In genomic region chr5:3600106-3600997, GRCh38 we compare ENCODE assay signal across 14 cellular contexts. TPM values are rescaled to one million over a fixed set of nuclear protein-coding genes. Genes with fewer than 3 reads are reported as not detected.
A peak's percentile ranks its signal among the peaks of the same experiment; 100 is the strongest.
DNase-seq lines count a peak whose midpoint lies in the region; TF ChIP-seq lines count a peak whose summit lies in the region.
"Had no signal": no experiment of that assay in that cellular context is flagged by ENCODE, and none has a peak within 500 bp of the region (broad histone marks: within the 10 kb centered on the region; RNA-seq: fewer than 3 reads in every experiment).

No MANE protein-coding gene starts in this region.

- H3K9me3 ChIP-seq in breast epithelium (peaks cover 0 to 4% of the 10 kb centered on the region in 2 donors), suprapubic skin (no peaks in the 10 kb centered on the region), A673 (ENCODE audit: low read depth, low read length, poor library complexity, severe bottlenecking) (peaks cover 13% of the 10 kb centered on the region)
- H3K9me3 ChIP-seq: colonic mucosa had no signal

- CTCF ChIA-PET in MCF 10A (lab: Yijun Ruan, JAX) (no interaction called here), A673 (lab: Charles Lee) (no interaction called here)
- CTCF ChIA-PET in activated naive CD4-positive, alpha-beta T cell treated with anti-CD3 and anti-CD28 coated beads, Interleukin-2, amount 10 ng/mL, durations not matched to agents 7 days and 5 days (lab: Charles Lee), result no interaction called here

- 60% methylated on average over 62 of the region's 66 CpGs for WGBS in suprapubic skin

- peaks cover 27% of the 10 kb centered on the region for H3K36me3 Mint-ChIP-seq in MCF 10A (ENCODE audit: insufficient read depth, unreplicated experiment)
- H3K36me3 Mint-ChIP-seq in chondrocyte (ENCODE audit: low read depth), result peaks cover 7% of the 10 kb centered on the region
- peaks cover 5% of the 10 kb centered on the region for H3K36me3 Mint-ChIP-seq in activated naive CD4-positive, alpha-beta T cell treated with anti-CD3 and anti-CD28 coated beads, Interleukin-2, amount 10 ng/mL, durations not matched to agents 7 days and 5 days
- H3K36me3 Mint-ChIP-seq: activated naive CD8-positive, alpha-beta T cell had no signal

- H3K36me3 ChIP-seq in breast epithelium (no peaks in the 10 kb centered on the region), suprapubic skin (peaks cover 2% of the 10 kb centered on the region), A673 (ENCODE audit: insufficient read depth, low read length, poor library complexity, severe bottlenecking) (no peaks in the 10 kb centered on the region)
- H3K36me3 ChIP-seq: colonic mucosa, tibial artery had no signal

- H3K4me3 Mint-ChIP-seq in MCF 10A (ENCODE audit: unreplicated experiment) (no peak overlapping the region), chondrocyte (ENCODE audit: unreplicated experiment) (peak overlapping the region; percentile 19)
- H3K4me3 Mint-ChIP-seq in activated naive CD4-positive, alpha-beta T cell treated with anti-CD3 and anti-CD28 coated beads, Interleukin-2, amount 10 ng/mL, durations not matched to agents 7 days and 5 days, result no peak overlapping the region
- H3K4me3 Mint-ChIP-seq: activated naive CD8-positive, alpha-beta T cell; natural killer cell treated with Interleukin-12 subunit alpha and Interleukin-12 subunit beta and Interleukin-15 and Interleukin-18, amount 100 ng/mL, for 72 hours had no signal

- TF ChIP-seq CTCF in breast epithelium (IDR thresholded peaks at IDR 0.05) (no peak), MCF 10A (IDR thresholded peaks at IDR 0.05; ENCODE audit: unreplicated experiment) (no peak), chondrocyte (IDR thresholded peaks at IDR 0.05) (no peak), suprapubic skin (IDR thresholded peaks at IDR 0.05) (no peak), A673 (conservative IDR thresholded peaks at IDR 0.05; ENCODE audit: low read depth, low read length) (no peak)

- intact Hi-C loops in breast epithelium (cut with DNase I; ENCODE audit: low total_unique reads) (no loop called here), MCF 10A (cut with micrococcal nuclease) (no loop called here), A673 (cut with micrococcal nuclease; ENCODE audit: unreplicated experiment) (no loop called here)

- H3K27me3 ChIP-seq in breast epithelium, result peaks cover 0 to 62% of the 10 kb centered on the region in 2 donors
- peaks cover 60% of the 10 kb centered on the region for H3K27me3 ChIP-seq in suprapubic skin
- no peaks in the 10 kb centered on the region for H3K27me3 ChIP-seq in A673 (replicated peaks; ENCODE audit: insufficient read depth, low read depth, low read length, poor library complexity)

- H3K9me3 Mint-ChIP-seq in MCF 10A (ENCODE audit: unreplicated experiment), result peaks cover 6% of the 10 kb centered on the region
- no peaks in the 10 kb centered on the region for H3K9me3 Mint-ChIP-seq in chondrocyte (ENCODE audit: low read depth)
- H3K9me3 Mint-ChIP-seq in activated naive CD4-positive, alpha-beta T cell treated with anti-CD3 and anti-CD28 coated beads, Interleukin-2, amount 10 ng/mL, durations not matched to agents 7 days and 5 days, result no peaks in the 10 kb centered on the region
- H3K9me3 Mint-ChIP-seq: natural killer cell treated with Interleukin-12 subunit alpha and Interleukin-12 subunit beta and Interleukin-15 and Interleukin-18, amount 100 ng/mL, for 72 hours had no signal

- TF ChIP-seq EP300 in suprapubic skin (IDR thresholded peaks at IDR 0.05), result no peak

- peak overlapping the region; percentile 16 to 69 (median 66) for H3K4me3 ChIP-seq in breast epithelium
- peak overlapping the region; percentile 60 for H3K4me3 ChIP-seq in suprapubic skin
- no peak overlapping the region for H3K4me3 ChIP-seq in A673 (ENCODE audit: low read depth, low read length, poor library complexity, severe bottlenecking)
- H3K4me3 ChIP-seq: colonic mucosa, SK-N-MC had no signal

- H3K4me1 Mint-ChIP-seq in MCF 10A (ENCODE audit: insufficient read depth, unreplicated experiment) (peaks cover 15% of the 10 kb centered on the region), chondrocyte (ENCODE audit: low read depth) (peaks cover 25% of the 10 kb centered on the region)
- H3K4me1 Mint-ChIP-seq in activated naive CD4-positive, alpha-beta T cell treated with anti-CD3 and anti-CD28 coated beads, Interleukin-2, amount 10 ng/mL, durations not matched to agents 7 days and 5 days, result no peaks in the 10 kb centered on the region

- H3K27me3 Mint-ChIP-seq in MCF 10A (ENCODE audit: insufficient read depth, unreplicated experiment), result no peaks in the 10 kb centered on the region
- peaks cover 25% of the 10 kb centered on the region for H3K27me3 Mint-ChIP-seq in chondrocyte (ENCODE audit: low read depth)
- H3K27me3 Mint-ChIP-seq in activated naive CD4-positive, alpha-beta T cell treated with anti-CD3 and anti-CD28 coated beads, Interleukin-2, amount 10 ng/mL, durations not matched to agents 7 days and 5 days, result peaks cover 94% of the 10 kb centered on the region

- BruUV-seq in MCF 10A (replicated peaks; lab: Mats Ljungman, UMichigan), result no TSS peak
- BruUV-seq in A673 (replicated peaks; lab: Mats Ljungman, UMichigan), result no TSS peak

- no peak for DNase-seq in breast epithelium (ENCODE audit: low spot score in 2 of 2)
- DNase-seq in MCF 10A (ENCODE audit: unreplicated experiment), result no peak
- no peak for DNase-seq in chondrocyte (ENCODE audit: low spot score)
- peak; percentile 28 for DNase-seq in kidney tubule cell (ENCODE audit: low spot score)
- no peak for DNase-seq in suprapubic skin (ENCODE audit: low spot score in 2 of 2)
- no peak for DNase-seq in activated naive CD4-positive, alpha-beta T cell treated with anti-CD3 and anti-CD28 coated beads, Interleukin-2, amount 10 ng/mL, durations not matched to agents 7 days and 5 days
- DNase-seq in A673 (ENCODE audit: low spot score), result no peak
- DNase-seq in hypothalamus (lab: John Stamatoyannopoulos, UW), result no peak
- DNase-seq: colonic mucosa, NCI-H2029 treated with DMSO at 0.1 percent for 48 hours, tibial artery had no signal

- TF ChIP-seq POLR2A in breast epithelium (IDR thresholded peaks at IDR 0.05), result no peak
- TF ChIP-seq POLR2A in suprapubic skin (IDR thresholded peaks at IDR 0.05), result no peak

- POLR2A ChIA-PET in MCF 10A (lab: Yijun Ruan, JAX) (no interaction called here), A673 (lab: Charles Lee; ENCODE audit: low non-redundant PET) (no interaction called here)

- no peak overlapping the region for H3K27ac Mint-ChIP-seq in MCF 10A (ENCODE audit: low read depth, unreplicated experiment)
- H3K27ac Mint-ChIP-seq in chondrocyte (ENCODE audit: unreplicated experiment), result no peak overlapping the region
- H3K27ac Mint-ChIP-seq in activated naive CD4-positive, alpha-beta T cell treated with anti-CD3 and anti-CD28 coated beads, Interleukin-2, amount 10 ng/mL, durations not matched to agents 7 days and 5 days, result no peak overlapping the region
- H3K27ac Mint-ChIP-seq: activated naive CD8-positive, alpha-beta T cell; natural killer cell treated with Interleukin-12 subunit alpha and Interleukin-12 subunit beta and Interleukin-15 and Interleukin-18, amount 100 ng/mL, for 72 hours had no signal

- H3K4me1 ChIP-seq in breast epithelium, result no peaks in the 10 kb centered on the region
- H3K4me1 ChIP-seq in suprapubic skin, result peaks cover 34% of the 10 kb centered on the region
- no peaks in the 10 kb centered on the region for H3K4me1 ChIP-seq in A673 (ENCODE audit: insufficient read depth, low read length, poor library complexity, severe bottlenecking)
- H3K4me1 ChIP-seq: colonic mucosa had no signal

- H3K27ac ChIP-seq in breast epithelium (peak overlapping the region; percentile 90 to 93), suprapubic skin (peak overlapping the region; percentile 23), A673 (ENCODE audit: low read depth, low read length, poor library complexity, severe bottlenecking) (no peak overlapping the region)
- H3K27ac ChIP-seq: colonic mucosa, SK-N-MC, tibial artery had no signal

RNA-seq across cellular contexts. Expression of gene IRX1, which starts 4.7 kb away (rescaled TPM):
- total RNA-seq in breast epithelium (10 to 100 TPM; 19.7 to 49.2 (median 27.8) TPM), MCF 10A (2022) (13.8 and 15.5 TPM in 2 replicates), chondrocyte (2.3 to 9.8 TPM (median 2.9 TPM) in 3 replicates), suprapubic skin (1 to 10 TPM; 4.2 to 7.9 (median 6.3) TPM), A673 (2021) (not detected in 2 replicates)
- total RNA-seq: colonic mucosa; natural killer cell treated with Interleukin-12 subunit alpha and Interleukin-12 subunit beta and Interleukin-15 and Interleukin-18, amount 100 ng/mL, for 72 hours had no signal
